ENCODE assay signal across 13 cellular contexts in genomic region chr17:82235056-82235774, GRCh38. TPM values are rescaled to one million over a fixed set of nuclear protein-coding genes. Genes with fewer than 3 reads are reported as not detected.
A peak's percentile ranks its signal among the peaks of the same experiment; 100 is the strongest.
DNase-seq lines count a peak whose midpoint lies in the region; ATAC-seq, FAIRE-seq and TF ChIP-seq lines count a peak whose summit lies in the region.
"Had no signal": no experiment of that assay in that cellular context is flagged by ENCODE, and none has a peak within 500 bp of the region (broad histone marks: within the 10 kb centered on the region; RNA-seq: fewer than 3 reads in every experiment).

No MANE protein-coding gene starts in this region.

- H3K4me1 ChIP-seq in GM12878 (ENCODE audit: control insufficient read depth, insufficient read depth, low read length) (peaks cover 54% of the 10 kb centered on the region), neuronal stem cell (ENCODE audit: control insufficient read depth in 2 of 2, insufficient read depth in 1 of 2, low read depth in 1 of 2, low read length in 2 of 2) (peaks cover 13 to 15% of the 10 kb centered on the region in 2 donors), vagina (peaks cover 88% of the 10 kb centered on the region)

- TF ChIP-seq POLR2A in GM12878 (IDR thresholded peaks at IDR 0.05; ENCODE audit: low read depth, low read length): no peak
- no peak for TF ChIP-seq POLR2A in vagina (IDR thresholded peaks at IDR 0.05)

- H3K23ac ChIP-seq in neuronal stem cell (ENCODE audit: low read depth, low read length, poor library complexity): peak overlapping the region; percentile 81

- no peak overlapping the region for H3K14ac ChIP-seq in neuronal stem cell (ENCODE audit: low read length)

- no peak for TF ChIP-seq RAD21 in GM12878 (IDR thresholded peaks at IDR 0.05; ENCODE audit: insufficient read depth, low read depth, low read length)

- SMC1A ChIA-PET in GM12878 (lab: Charles Lee; ENCODE audit: uncharacterized antibody, unreplicated experiment): interaction anchor here (1.0 to 1.8 kb wide), 2 partner anchors 27 to 86 kb away, joined by 3 to 6 read pairs; no protein-coding TSS in a partner anchor

- H3K27me3 ChIP-seq in GM12878 (replicated peaks in 1 of 2; ENCODE audit: control insufficient read depth in 2 of 2, insufficient read depth in 2 of 2, low read length in 1 of 2) (no peaks in the 10 kb centered on the region), neuronal stem cell (ENCODE audit: control insufficient read depth in 3 of 3, insufficient read depth in 3 of 3, low read depth in 1 of 3, low read length in 3 of 3) (peaks cover 5 to 17% (median 6%) of the 10 kb centered on the region in 3 experiments), vagina (no peaks in the 10 kb centered on the region)

- no peak overlapping the region for H3K9ac ChIP-seq in GM12878 (ENCODE audit: control insufficient read depth, insufficient read depth, low read length)
- H3K9ac ChIP-seq in neuronal stem cell (ENCODE audit: low read depth, low read length, poor library complexity): no peak overlapping the region

- 76% methylated on average over 18 of the region's 19 CpGs for WGBS in GM12878 (ENCODE audit: insufficient coverage, insufficient replicate concordance, low lambda C conversion rate, missing lambda C conversion rate)
- WGBS in neuronal stem cell (ENCODE audit: extremely low coverage in 2 of 2, insufficient read length in 2 of 2, insufficient replicate concordance in 1 of 2), 2 donors: no CpG with 5 or more reads among the region's 19 CpGs

- H3K4me2 ChIP-seq in GM12878 (ENCODE audit: control insufficient read depth, insufficient read depth): peak overlapping the region; percentile 59; the same call in 1 of the 2 replicates
- no peak overlapping the region for H3K4me2 ChIP-seq in neuronal stem cell (ENCODE audit: insufficient read depth, low read length, poor library complexity, severe bottlenecking)

- peaks cover 4 to 25% of the 10 kb centered on the region in 2 experiments; a peak in 3 of 4 replicates for H3K36me3 ChIP-seq in GM12878 (ENCODE audit: control insufficient read depth in 2 of 2, insufficient read depth in 2 of 2, low read length in 1 of 2)
- peaks cover 11 to 22% of the 10 kb centered on the region in 2 donors for H3K36me3 ChIP-seq in neuronal stem cell (replicated peaks in 1 of 2; ENCODE audit: control insufficient read depth in 2 of 2, insufficient read depth in 2 of 2, low read length in 2 of 2)
- H3K36me3 ChIP-seq in vagina: no peaks in the 10 kb centered on the region

- H3K4ac ChIP-seq in neuronal stem cell (ENCODE audit: low read length): no peak overlapping the region

- H4K20me1 ChIP-seq in GM12878 (ENCODE audit: control insufficient read depth, insufficient read depth): peaks cover 3% of the 10 kb centered on the region; the same call in 1 of the 2 replicates

- H3K79me1 ChIP-seq in neuronal stem cell (ENCODE audit: low read depth, low read length): peaks cover 8% of the 10 kb centered on the region

- FAIRE-seq in GM12878 (lab: Jason Lieb, UNC): no peak
- FAIRE-seq: endometrium, keratinocyte had no signal

- no peaks in the 10 kb centered on the region for H3K9me3 ChIP-seq in GM12878 (replicated peaks; ENCODE audit: control insufficient read depth, insufficient read depth, low read length)
- peaks cover 0 to 3% of the 10 kb centered on the region in 2 donors for H3K9me3 ChIP-seq in neuronal stem cell (replicated peaks in 1 of 2; ENCODE audit: control insufficient read depth in 2 of 2, insufficient read depth in 1 of 2, low read depth in 1 of 2, low read length in 2 of 2)
- no peaks in the 10 kb centered on the region for H3K9me3 ChIP-seq in vagina

- peak; percentile 54 for DNase-seq in Right ventricle myocardium inferior (ENCODE audit: missing footprints)
- DNase-seq in Right ventricle myocardium superior: no peak
- DNase-seq in GM12878 (ENCODE audit: low read depth, low spot score): no peak
- DNase-seq in neuronal stem cell (ENCODE audit: low spot score): no peak
- no peak for DNase-seq in vagina (ENCODE audit: extremely low spot score in 2 of 2)
- DNase-seq in activated naive CD4-positive, alpha-beta T cell treated with Interleukin-2 at 50 U/mL for 16 hours: no peak
- DNase-seq: activated CD4-positive, alpha-beta T cell treated with anti-CD3 and anti-CD28 coated beads, Interleukin-2, amount 10 ng/mL, durations not matched to agents 7 days and 5 days; glutamatergic neuron; NCI-H510A treated with DMSO at 0.1 percent for 48 hours had no signal

- H3K27ac ChIP-seq in GM12878 (ENCODE audit: control insufficient read depth, insufficient read depth): no peak overlapping the region
- H3K27ac ChIP-seq in neuronal stem cell (replicated peaks; ENCODE audit: low read length): no peak overlapping the region
- H3K27ac ChIP-seq in vagina: peak overlapping the region; percentile 85

- TF ChIP-seq CTCF in GM12878 (IDR thresholded peaks at IDR 0.05 in 2 of 3, conservative IDR thresholded peaks at IDR 0.05 in 1 of 3; ENCODE audit: control insufficient read depth in 2 of 3, extremely low read depth in 1 of 3, insufficient read depth in 1 of 3, low read depth in 3 of 3, low read length in 3 of 3): no peak
- TF ChIP-seq CTCF in vagina (IDR thresholded peaks at IDR 0.05): no peak

- in situ Hi-C loops in GM12878 (cut with MboI): no loop called here

- no peak overlapping the region for H2BK5ac ChIP-seq in neuronal stem cell (ENCODE audit: low read length)

- peak overlapping the region; percentile 17 for H4K8ac ChIP-seq in neuronal stem cell (ENCODE audit: low read depth, low read length)

- H4K91ac ChIP-seq in neuronal stem cell (ENCODE audit: low read depth, low read length, poor library complexity): no peak overlapping the region

- H2AK5ac ChIP-seq in neuronal stem cell (ENCODE audit: low read depth, low read length): peak overlapping the region; percentile 33

- H3K4me3 ChIP-seq in GM12878 (no peak overlapping the region), neuronal stem cell (ENCODE audit: low read length in 2 of 2) (no peak overlapping the region), vagina (no peak overlapping the region)

- POLR2A ChIA-PET in GM12878 (lab: Charles Lee): no interaction called here

- intact Hi-C loops in Right ventricle myocardium inferior (cut with DNase I): no loop called here
- intact Hi-C loops in Right ventricle myocardium superior (cut with DNase I): loop anchor here (5.0 to 10.0 kb wide), 2 partner anchors 60 to 87 kb away; no protein-coding TSS in a partner anchor
- intact Hi-C loops in GM12878 (cut with micrococcal nuclease; ENCODE audit: unreplicated experiment): no loop called here
- intact Hi-C loops in vagina (cut with DNase I): no loop called here

- H2AFZ ChIP-seq in GM12878 (ENCODE audit: control insufficient read depth, low read depth, low read length): no peak overlapping the region
- H2AFZ ChIP-seq in neuronal stem cell (ENCODE audit: low read length): no peak overlapping the region

- H3K18ac ChIP-seq in neuronal stem cell (ENCODE audit: low read length): no peak overlapping the region

- peak overlapping the region; percentile 18 for H2BK120ac ChIP-seq in neuronal stem cell (ENCODE audit: low read depth, low read length)

- ATAC-seq in Right ventricle myocardium inferior (no peak), Right ventricle myocardium superior (ENCODE audit: poor library complexity) (no peak), GM12878 (no peak), GM21423 (IDR thresholded peaks at IDR 0.05; ENCODE audit: unreplicated experiment) (no peak), GM18520 (IDR thresholded peaks at IDR 0.05; ENCODE audit: unreplicated experiment) (no peak)

- H2BK12ac ChIP-seq in neuronal stem cell (ENCODE audit: low read length): peak overlapping the region; percentile 58

- RAD21 ChIA-PET in GM12878 (lab: Charles Lee; ENCODE audit: unreplicated experiment): interaction anchor here (1.4 to 2.2 kb wide), 6 partner anchors 29 to 205 kb away, joined by 3 to 8 read pairs (median 6); no protein-coding TSS in a partner anchor

- H3K79me2 ChIP-seq in GM12878 (ENCODE audit: control insufficient read depth, insufficient read depth, low read length): peaks cover 60% of the 10 kb centered on the region

- BruUV-seq in GM12878 (replicated peaks; lab: Mats Ljungman, UMichigan): no TSS peak

- H2BK15ac ChIP-seq in neuronal stem cell (ENCODE audit: low read length): peak overlapping the region; percentile 7

- CTCF ChIA-PET in GM12878 (lab: Yijun Ruan, JAX): interaction anchor here (0.5 to 2.9 kb wide), 12 partner anchors 20 to 372 kb away, joined by 3 to 15 read pairs (median 5); partner anchors contain the start of gene CD7

- TF ChIP-seq EP300 in GM12878 (IDR thresholded peaks at IDR 0.05; ENCODE audit: borderline replicate concordance in 1 of 2, control insufficient read depth in 1 of 2, low read depth in 2 of 2, low read length in 2 of 2): no peak

RNA-seq across cellular contexts. Expression of gene SLC16A3, which starts 6.4 kb away (rescaled TPM):
- total RNA-seq in Right ventricle myocardium inferior: 10.4 TPM
- 10.0 TPM for total RNA-seq in Right ventricle myocardium superior
- total RNA-seq in GM12878 (2013; cell fraction: nucleolus; rRNA removed): 264 and 312 TPM in 2 replicates
- total RNA-seq in GM12878 (2014; rRNA removed): 33.4 and 37.8 TPM in 2 replicates
- 10.2 and 10.3 TPM in 2 replicates for total RNA-seq in GM12878 (2014; rRNA removed; fragmentation: Illumina TruSeq; extraction: Trizol)
- total RNA-seq in GM12878 (2021): 46.5 and 49.5 TPM in 2 replicates
- polyA plus RNA-seq in GM12878 (2011; ENCODE audit: low read depth): 24.0 TPM
- 18.0 and 44.4 TPM in 2 replicates for polyA plus RNA-seq in GM12878 (2011; rRNA removed)
- 60.2 and 98.5 TPM in 2 replicates for polyA plus RNA-seq in GM12878 (2011; cell fraction: cytosol; rRNA removed)
- polyA plus RNA-seq in GM12878 (2011; cell fraction: nucleus; rRNA removed): 75.2 and 100 TPM in 2 replicates
- polyA plus RNA-seq in GM12878 (2012): 102 and 145 TPM in 2 replicates
- polyA plus RNA-seq in GM12878 (2014; fragmentation: Illumina TruSeq; extraction: Trizol): 0.44 and 4.6 TPM in 2 replicates
- polyA plus RNA-seq in GM12878 (2014; fragmentation: Nextera tagmentation; extraction: Ambion mirVana): 1 to 10 TPM in 1 of 2 experiments, under 1 TPM in 1; 0.10 to 1.2 TPM
- 30.0 and 33.0 TPM in 2 replicates for polyA plus RNA-seq in GM12878 (2014; rRNA removed)
- polyA plus RNA-seq in GM12878 (2016; fragmentation: Nextera tagmentation; extraction: Ambion mirVana): 1 to 10 TPM; 4.3 to 5.7 TPM
- polyA minus RNA-seq in GM12878 (2011; rRNA and poly(A)+ RNA removed): 47.3 and 89.5 TPM in 2 replicates
- polyA minus RNA-seq in GM12878 (2011; cell fraction: cytosol; rRNA and poly(A)+ RNA removed): 32.2 and 37.6 TPM in 2 replicates
- 66.3 and 84.2 TPM in 2 replicates for polyA minus RNA-seq in GM12878 (2011; cell fraction: nucleus; rRNA and poly(A)+ RNA removed)
- polyA plus RNA-seq in neuronal stem cell (2013, experiment 1 of 2): 3.5 TPM
- 3.2 TPM for polyA plus RNA-seq in neuronal stem cell (2013, experiment 2 of 2)
- total RNA-seq in vagina: 21.1 TPM

RNA-seq across cellular contexts. Expression of gene CCDC57, which starts 22.6 kb away (rescaled TPM):
- 7.9 TPM for total RNA-seq in Right ventricle myocardium inferior
- total RNA-seq in Right ventricle myocardium superior: 8.6 TPM
- 92.3 and 116 TPM in 2 replicates for total RNA-seq in GM12878 (2013; cell fraction: nucleolus; rRNA removed)
- total RNA-seq in GM12878 (2014; rRNA removed): 43.0 and 49.0 TPM in 2 replicates
- total RNA-seq in GM12878 (2014; rRNA removed; fragmentation: Illumina TruSeq; extraction: Trizol): 36.9 and 42.5 TPM in 2 replicates
- total RNA-seq in GM12878 (2021): 69.1 and 74.1 TPM in 2 replicates
- 82.9 TPM for polyA plus RNA-seq in GM12878 (2011; ENCODE audit: low read depth)
- polyA plus RNA-seq in GM12878 (2011; rRNA removed): 16.2 and 30.5 TPM in 2 replicates
- polyA plus RNA-seq in GM12878 (2011; cell fraction: cytosol; rRNA removed): 93.0 and 152 TPM in 2 replicates
- polyA plus RNA-seq in GM12878 (2011; cell fraction: nucleus; rRNA removed): 97.1 and 115 TPM in 2 replicates
- polyA plus RNA-seq in GM12878 (2012): 44.5 and 61.4 TPM in 2 replicates
- polyA plus RNA-seq in GM12878 (2014; fragmentation: Illumina TruSeq; extraction: Trizol): 7.2 and 29.3 TPM in 2 replicates
- polyA plus RNA-seq in GM12878 (2014; fragmentation: Nextera tagmentation; extraction: Ambion mirVana): 10 to 100 TPM in 1 of 2 experiments, 1 to 10 TPM in 1; 5.4 to 18.0 TPM
- 123 and 135 TPM in 2 replicates for polyA plus RNA-seq in GM12878 (2014; rRNA removed)
- polyA plus RNA-seq in GM12878 (2016; fragmentation: Nextera tagmentation; extraction: Ambion mirVana): 10 to 100 TPM; 77.2 to 80.3 TPM
- 9.0 and 23.6 TPM in 2 replicates for polyA minus RNA-seq in GM12878 (2011; rRNA and poly(A)+ RNA removed)
- 7.8 and 11.4 TPM in 2 replicates for polyA minus RNA-seq in GM12878 (2011; cell fraction: cytosol; rRNA and poly(A)+ RNA removed)
- polyA minus RNA-seq in GM12878 (2011; cell fraction: nucleus; rRNA and poly(A)+ RNA removed): 13.3 and 20.4 TPM in 2 replicates
- polyA plus RNA-seq in neuronal stem cell (2013, experiment 1 of 2): 26.0 TPM
- 24.0 TPM for polyA plus RNA-seq in neuronal stem cell (2013, experiment 2 of 2)
- 26.5 TPM for total RNA-seq in vagina

RNA-seq across cellular contexts. Expression of gene CSNK1D, which starts 38.3 kb away (rescaled TPM):
- total RNA-seq in Right ventricle myocardium inferior (62.6 TPM), Right ventricle myocardium superior (54.4 TPM), GM12878 (2014; rRNA removed) (17.3 and 25.0 TPM in 2 replicates), GM12878 (2014; rRNA removed; fragmentation: Illumina TruSeq; extraction: Trizol) (26.4 and 27.8 TPM in 2 replicates), GM12878 (2021) (85.5 and 94.2 TPM in 2 replicates), vagina (67.8 TPM)
- total RNA-seq in GM12878 (2013; cell fraction: nucleolus; rRNA removed): 85.1 and 93.8 TPM in 2 replicates
- 42.9 TPM for polyA plus RNA-seq in GM12878 (2011; ENCODE audit: low read depth)
- polyA plus RNA-seq in GM12878 (2011; rRNA removed) (40.7 and 54.4 TPM in 2 replicates), GM12878 (2014; fragmentation: Illumina TruSeq; extraction: Trizol) (72.5 and 105 TPM in 2 replicates), GM12878 (2014; fragmentation: Nextera tagmentation; extraction: Ambion mirVana) (10 to 100 TPM in 1 of 2 experiments, 1 to 10 TPM in 1; 5.7 to 13.0 TPM), GM12878 (2014; rRNA removed) (74.9 and 90.3 TPM in 2 replicates), GM12878 (2016; fragmentation: Nextera tagmentation; extraction: Ambion mirVana) (10 to 100 TPM; 61.8 to 63.4 TPM)
- polyA plus RNA-seq in GM12878 (2011; cell fraction: cytosol; rRNA removed): 58.6 and 69.9 TPM in 2 replicates
- polyA plus RNA-seq in GM12878 (2011; cell fraction: nucleus; rRNA removed): 236 and 302 TPM in 2 replicates
- polyA plus RNA-seq in GM12878 (2012): 62.0 and 78.9 TPM in 2 replicates
- 53.9 and 56.8 TPM in 2 replicates for polyA minus RNA-seq in GM12878 (2011; rRNA and poly(A)+ RNA removed)
- 25.1 and 26.0 TPM in 2 replicates for polyA minus RNA-seq in GM12878 (2011; cell fraction: cytosol; rRNA and poly(A)+ RNA removed)
- 38.6 and 73.4 TPM in 2 replicates for polyA minus RNA-seq in GM12878 (2011; cell fraction: nucleus; rRNA and poly(A)+ RNA removed)
- polyA plus RNA-seq in neuronal stem cell (2013, experiment 1 of 2): 70.3 TPM
- 72.1 TPM for polyA plus RNA-seq in neuronal stem cell (2013, experiment 2 of 2)
